6 cellular contexts compared by ENCODE assay signal in the genomic region with DNA sequence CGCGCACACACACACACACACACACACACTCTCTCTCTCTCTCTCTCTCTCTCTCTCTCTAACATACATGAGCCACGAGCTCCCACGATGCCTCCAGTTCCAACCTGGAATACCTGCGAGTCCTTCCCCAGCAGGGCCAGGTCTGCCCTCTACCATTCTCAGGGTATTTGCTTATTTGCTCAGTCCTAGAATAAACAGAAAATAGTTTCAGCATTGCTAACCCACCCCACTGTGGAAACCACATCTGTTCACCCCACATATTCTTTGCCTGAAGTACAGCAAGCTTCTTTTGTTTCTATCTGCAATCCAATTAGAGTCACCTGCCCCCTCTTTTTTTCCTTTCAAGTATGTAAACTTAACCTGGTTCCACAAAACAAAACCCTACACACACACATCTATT.
A peak's percentile ranks its signal among the peaks of the same experiment; 100 is the strongest.
DNase-seq lines count a peak whose midpoint lies in the region; ATAC-seq and TF ChIP-seq lines count a peak whose summit lies in the region.
"Not testable (repeated sequence)": the region's sequence is repeated elsewhere in the genome, so short reads cannot be mapped to it uniquely, and the experiment has no call there.

No MANE protein-coding gene starts in this region.

- not testable (repeated sequence) for H2AK9ac ChIP-seq in IMR-90 (replicated peaks; ENCODE audit: low read depth, low read length, poor library complexity)

- not testable (repeated sequence) for BruUV-seq in IMR-90 (replicated peaks; lab: Mats Ljungman, UMichigan)

- H3K23ac ChIP-seq in IMR-90 (ENCODE audit: low read depth, low read length) = not testable (repeated sequence)

- not testable (repeated sequence) for H3K27me3 ChIP-seq in IMR-90 (ENCODE audit: control insufficient read depth, insufficient read depth, low read length); RWPE2 (ENCODE audit: insufficient read depth, poor library complexity, severe bottlenecking); sigmoid colon

- not testable (repeated sequence) for TF ChIP-seq RAD21 in IMR-90 (IDR thresholded peaks at IDR 0.05; ENCODE audit: low read length)

- not testable (repeated sequence) for H4K5ac ChIP-seq in IMR-90 (ENCODE audit: low read depth, low read length)

- H3K4me3 ChIP-seq in IMR-90 (ENCODE audit: insufficient read depth, low read depth, low read length); RWPE2 (ENCODE audit: severe bottlenecking); sigmoid colon: not testable (repeated sequence)

- CTCF ChIA-PET in IMR-90 (lab: Yijun Ruan, JAX) = not testable (repeated sequence)

- H3K18ac ChIP-seq in IMR-90 (ENCODE audit: low read depth, low read length) = not testable (repeated sequence)

- intact Hi-C loops in IMR-90 (cut with micrococcal nuclease); sigmoid colon (cut with DNase I): not testable (repeated sequence)

- not testable (repeated sequence) for H3K56ac ChIP-seq in IMR-90 (ENCODE audit: extremely low read depth, insufficient read depth, low read length)

- not testable (repeated sequence) for H2BK15ac ChIP-seq in IMR-90 (ENCODE audit: low read depth, low read length)

- H3K14ac ChIP-seq in IMR-90 (replicated peaks; ENCODE audit: low read depth, low read length) = 0 out of 2 replicates have a peak overlapping the region, but pooled peaks have one; percentile 59

- not testable (repeated sequence) for H3K9me1 ChIP-seq in IMR-90 (ENCODE audit: insufficient read depth, low read length)

- in situ Hi-C loops in IMR-90 (cut with MboI; ENCODE audit: low sequenced_read_pairs) = not testable (repeated sequence)

- not testable (repeated sequence) for H3K79me1 ChIP-seq in IMR-90 (ENCODE audit: low read depth in 1 of 2, low read length in 2 of 2)

- POLR2A ChIA-PET in IMR-90 (lab: Charles Lee; ENCODE audit: unreplicated experiment) = not testable (repeated sequence)

- H2BK120ac ChIP-seq in IMR-90 (ENCODE audit: low read depth, low read length) = peak overlapping the region; percentile 79

- not testable (repeated sequence) for H3K4me2 ChIP-seq in IMR-90 (ENCODE audit: low read depth, low read length)

- not testable (repeated sequence) for TF ChIP-seq CTCF in IMR-90 (conservative IDR thresholded peaks at IDR 0.05; ENCODE audit: low read depth, low read length); RWPE2 (IDR thresholded peaks at IDR 0.05; ENCODE audit: poor library complexity, severe bottlenecking); sigmoid colon (IDR thresholded peaks at IDR 0.05)

- not testable (repeated sequence) for H3K36me3 ChIP-seq in IMR-90 (ENCODE audit: control insufficient read depth, insufficient read depth, low read length); RWPE2 (ENCODE audit: low read depth); sigmoid colon

- H2BK20ac ChIP-seq in IMR-90 (ENCODE audit: low read depth, low read length) = peak overlapping the region; percentile 80; the same call in 1 of the 2 replicates

- not testable (repeated sequence) for H4K20me1 ChIP-seq in IMR-90 (ENCODE audit: insufficient read depth, low read length)

- H2BK5ac ChIP-seq in IMR-90 (ENCODE audit: low read depth, low read length, poor library complexity, severe bottlenecking) = not testable (repeated sequence)

- H4K8ac ChIP-seq in IMR-90 (ENCODE audit: low read depth in 2 of 2, low read length in 2 of 2) = peak overlapping the region in 1 of 2 experiments; percentile 72; a peak in 1 of 4 replicates

- not testable (repeated sequence) for TF ChIP-seq POLR2A in IMR-90 (IDR thresholded peaks at IDR 0.05; ENCODE audit: low read depth, low read length); sigmoid colon (IDR thresholded peaks at IDR 0.05)

- not testable (repeated sequence) for H3K9ac ChIP-seq in IMR-90 (ENCODE audit: low read depth, low read length)

- not testable (repeated sequence) for TF ChIP-seq EP300 in sigmoid colon (IDR thresholded peaks at IDR 0.05)

- not testable (repeated sequence) for H2AFZ ChIP-seq in IMR-90 (replicated peaks; ENCODE audit: low read length, poor library complexity)

- WGBS in IMR-90 (ENCODE audit: extremely low coverage in 2 of 2, insufficient read length in 1 of 2), 2 experiments = no CpG with 5 or more reads among the region's 5 CpGs
- 24 to 35% methylated on average over 5 of the region's 5 CpGs for WGBS in sigmoid colon, 2 donors

- not testable (repeated sequence) for H3K4me1 ChIP-seq in IMR-90 (ENCODE audit: control insufficient read depth, insufficient read depth, low read length); RWPE2 (ENCODE audit: insufficient read depth, poor library complexity, severe bottlenecking); sigmoid colon

- dilution Hi-C loops in IMR-90 (cut with HindIII; ENCODE audit: low sequenced_read_pairs, unreplicated experiment) = not testable (repeated sequence)

- H4K91ac ChIP-seq in IMR-90 (ENCODE audit: insufficient read depth, low read depth, low read length) = not testable (repeated sequence)

- H3K4ac ChIP-seq in IMR-90 (ENCODE audit: low read depth, low read length) = peak overlapping the region; percentile 61; the same call in 1 of the 2 replicates

- 0 out of 2 replicates have a peak overlapping the region, but pooled peaks have one; percentile 85 for H2AK5ac ChIP-seq in IMR-90 (ENCODE audit: low read depth, low read length)

- not testable (repeated sequence) for H3K9me3 ChIP-seq in IMR-90 (ENCODE audit: control insufficient read depth, insufficient read depth, low read length); RWPE2 (ENCODE audit: severe bottlenecking); sigmoid colon

- H3K27ac ChIP-seq in IMR-90 (ENCODE audit: insufficient read depth, low read length); RWPE2 (ENCODE audit: poor library complexity, severe bottlenecking); sigmoid colon: not testable (repeated sequence)

- ATAC-seq in IMR-90 (ENCODE audit: low read depth) (peak; percentile 75), RWPE2 (ENCODE audit: low read depth) (peak; percentile 70)

- DNase-seq in EH (ENCODE audit: low read depth) = peak; percentile 19
- peak; percentile 64 for DNase-seq in IMR-90
- DNase-seq in NCI-H69 (lab: John Stamatoyannopoulos, UW) = peak; percentile 0
- DNase-seq in RWPE2 (ENCODE audit: low spot score) = not testable (repeated sequence)
- peak; percentile 27 for DNase-seq in iris pigment epithelial cell (ENCODE audit: low read depth)
- peak; percentile 6 for DNase-seq in sigmoid colon
